ENCODE assay signal across 1 cellular context in genomic region chr11:35337136-35337918, GRCh38.
A peak's percentile ranks its signal among the peaks of the same experiment; 100 is the strongest.
TF ChIP-seq lines count a peak whose summit lies in the region.

No MANE protein-coding gene starts in this region.

TF ChIP-seq in HepG2, 621 proteins besides CTCF, POLR2A, EP300 and RAD21 (continued from another document and continues in another):
- no peak for TF ChIP-seq ZBTB44 (CRISPR knock-in tag; IDR thresholded peaks at IDR 0.05)
- no peak for TF ChIP-seq ZNF501 (CRISPR knock-in tag; IDR thresholded peaks at IDR 0.05)
- TF ChIP-seq ZFP1 (CRISPR knock-in tag; IDR thresholded peaks at IDR 0.05): no peak
- no peak for TF ChIP-seq MTERF4 (CRISPR knock-in tag; IDR thresholded peaks at IDR 0.05)
- TF ChIP-seq HMGXB3 (CRISPR knock-in tag; IDR thresholded peaks at IDR 0.05; ENCODE audit: borderline replicate concordance): peak; percentile 63; the same call in 1 of the 2 replicates
- no peak for TF ChIP-seq ZNF24 (IDR thresholded peaks at IDR 0.05)
- TF ChIP-seq ZNF234 (CRISPR knock-in tag; conservative IDR thresholded peaks at IDR 0.05): no peak
- TF ChIP-seq PHF21A (CRISPR knock-in tag; IDR thresholded peaks at IDR 0.05): no peak
- TF ChIP-seq HNF4G (IDR thresholded peaks at IDR 0.05; ENCODE audit: borderline replicate concordance, low read depth, low read length): no peak
- no peak for TF ChIP-seq HNF4G (CRISPR knock-in tag; IDR thresholded peaks at IDR 0.05; ENCODE audit: borderline replicate concordance, low read depth)
- TF ChIP-seq TCF7L2 (IDR thresholded peaks at IDR 0.05; ENCODE audit: low read depth, low read length): no peak
- no peak for TF ChIP-seq ATAD3A (CRISPR knock-in tag; IDR thresholded peaks at IDR 0.05)
- no peak for TF ChIP-seq NFKBIZ (CRISPR knock-in tag; IDR thresholded peaks at IDR 0.05)
- no peak for TF ChIP-seq ZFYVE20 (CRISPR knock-in tag; IDR thresholded peaks at IDR 0.05; ENCODE audit: borderline replicate concordance, low read depth)
- TF ChIP-seq NR2F6 (IDR thresholded peaks at IDR 0.05): no peak
- TF ChIP-seq NR2F6 (CRISPR knock-in tag; IDR thresholded peaks at IDR 0.05): no peak
- TF ChIP-seq CEBPB (IDR thresholded peaks at IDR 0.05; ENCODE audit: borderline replicate concordance, low read depth, low read length): peak; percentile 64; the same call in 1 of the 2 replicates
- no peak for TF ChIP-seq ZNF121 (CRISPR knock-in tag; IDR thresholded peaks at IDR 0.05)
- no peak for TF ChIP-seq KAT2B (IDR thresholded peaks at IDR 0.05; ENCODE audit: borderline replicate concordance, low read depth, low read length)
- TF ChIP-seq FIP1L1 (IDR thresholded peaks at IDR 0.05; ENCODE audit: borderline replicate concordance, insufficient read depth, low read depth, low read length): no peak
- TF ChIP-seq MYNN (CRISPR knock-in tag; IDR thresholded peaks at IDR 0.05; ENCODE audit: low read depth): no peak
- no peak for TF ChIP-seq SNAPC5 (CRISPR knock-in tag; IDR thresholded peaks at IDR 0.05; ENCODE audit: borderline replicate concordance)
- no peak for TF ChIP-seq KDM6A (CRISPR knock-in tag; IDR thresholded peaks at IDR 0.05; ENCODE audit: low read depth)
- TF ChIP-seq ZNF3 (CRISPR knock-in tag; IDR thresholded peaks at IDR 0.05): no peak
- no peak for TF ChIP-seq SOX6 (IDR thresholded peaks at IDR 0.05)
- peak; percentile 82 for TF ChIP-seq SOX6 (CRISPR knock-in tag; IDR thresholded peaks at IDR 0.05)
- TF ChIP-seq RCOR2 (CRISPR knock-in tag; IDR thresholded peaks at IDR 0.05): peak; percentile 65; the same call in 1 of the 2 replicates
- no peak for TF ChIP-seq RFX5 (IDR thresholded peaks at IDR 0.05; ENCODE audit: low read depth, low read length)
- TF ChIP-seq XRCC5 (optimal IDR thresholded peaks at IDR 0.05; ENCODE audit: low read length): no peak
- no peak for TF ChIP-seq ZNF530 (CRISPR knock-in tag; IDR thresholded peaks at IDR 0.05; ENCODE audit: low read depth)
- no peak for TF ChIP-seq ZNF563 (CRISPR knock-in tag; IDR thresholded peaks at IDR 0.05)
- TF ChIP-seq ZBTB26 (CRISPR knock-in tag; IDR thresholded peaks at IDR 0.05; ENCODE audit: borderline replicate concordance): no peak
- TF ChIP-seq TEF (CRISPR knock-in tag; IDR thresholded peaks at IDR 0.05): no peak
- TF ChIP-seq FOXC1 (CRISPR knock-in tag; IDR thresholded peaks at IDR 0.05; ENCODE audit: borderline replicate concordance): no peak
- no peak for TF ChIP-seq ZNF275 (CRISPR knock-in tag; IDR thresholded peaks at IDR 0.05; ENCODE audit: borderline replicate concordance)
- no peak for TF ChIP-seq DMTF1 (CRISPR knock-in tag; IDR thresholded peaks at IDR 0.05)
- TF ChIP-seq KDM5B (CRISPR knock-in tag; IDR thresholded peaks at IDR 0.05; ENCODE audit: borderline replicate concordance): no peak
- TF ChIP-seq GMEB2 (CRISPR knock-in tag; IDR thresholded peaks at IDR 0.05; ENCODE audit: low read depth): no peak
- TF ChIP-seq ZNF616 (CRISPR knock-in tag; IDR thresholded peaks at IDR 0.05; ENCODE audit: low read depth): no peak
- TF ChIP-seq REST (IDR thresholded peaks at IDR 0.05; ENCODE audit: borderline replicate concordance in 1 of 2, low read depth in 1 of 2, low read length in 2 of 2): no peak
- TF ChIP-seq PAX8 (CRISPR knock-in tag; IDR thresholded peaks at IDR 0.05; ENCODE audit: borderline replicate concordance): no peak
- no peak for TF ChIP-seq ATF2 (CRISPR knock-in tag; IDR thresholded peaks at IDR 0.05)
- TF ChIP-seq PHF5A (CRISPR knock-in tag; IDR thresholded peaks at IDR 0.05; ENCODE audit: low read depth, unreplicated experiment): no peak
- TF ChIP-seq FOXM1 (CRISPR knock-in tag; IDR thresholded peaks at IDR 0.05): no peak
- no peak for TF ChIP-seq ZNF724P (CRISPR knock-in tag; IDR thresholded peaks at IDR 0.05; ENCODE audit: borderline replicate concordance)
- TF ChIP-seq ZNF777 (CRISPR knock-in tag; IDR thresholded peaks at IDR 0.05): no peak
- no peak for TF ChIP-seq BORCS8-MEF2B (CRISPR knock-in tag; IDR thresholded peaks at IDR 0.05)
- TF ChIP-seq MLLT10 (CRISPR knock-in tag; IDR thresholded peaks at IDR 0.05): no peak
- TF ChIP-seq ZFP37 (CRISPR knock-in tag; IDR thresholded peaks at IDR 0.05; ENCODE audit: borderline replicate concordance): no peak
